12 cellular contexts compared by ENCODE assay signal in genomic region chr4:80035336-80035735, GRCh38. TPM values are rescaled to one million over a fixed set of nuclear protein-coding genes. Genes with fewer than 3 reads are reported as not detected.
DNase-seq lines count a peak whose midpoint lies in the region; ATAC-seq lines count a peak whose summit lies in the region.
"Had no signal": no experiment of that assay in that cellular context is flagged by ENCODE, and none has a peak within 500 bp of the region (broad histone marks: within the 10 kb centered on the region; RNA-seq: fewer than 3 reads in every experiment).

No MANE protein-coding gene starts in this region.

- H3K4me1 Mint-ChIP-seq in activated T-helper 17 cell treated with anti-CD3 and anti-CD28 coated beads, Interleukin-2, amount 50 U/mL, for 72 hours: peaks cover 10% of the 10 kb centered on the region
- peaks cover 14 to 28% of the 10 kb centered on the region in 2 donors for H3K4me1 Mint-ChIP-seq in natural killer cell treated with Interleukin-12 subunit alpha and Interleukin-12 subunit beta and Interleukin-15 and Interleukin-18, amount 100 ng/mL, for 72 hours (ENCODE audit: low read depth in 2 of 2)
- H3K4me1 Mint-ChIP-seq: GM23338 had no signal

- DNase-seq in SHP77 (lab: John Stamatoyannopoulos, UW) (peak; percentile 18 to 49), SHP77 treated with DMSO at 0.1 percent for 48 hours (lab: John Stamatoyannopoulos, UW) (no peak), HuH-7.5 (ENCODE audit: low spot score) (peak; percentile 3), dedifferentiated amniotic fluid mesenchymal stem cell (ENCODE audit: extremely low spot score) (no peak), NCI-H1694 (lab: John Stamatoyannopoulos, UW) (no peak), neuronal stem cell (ENCODE audit: low spot score) (no peak)
- DNase-seq in natural killer cell treated with Interleukin-12 subunit alpha and Interleukin-12 subunit beta and Interleukin-15 and Interleukin-18, amount 100 ng/mL, for 72 hours (ENCODE audit: low spot score): peak; percentile 66
- DNase-seq: foreskin melanocyte; naive thymus-derived CD8-positive, alpha-beta T cell; NCI-H446 had no signal

- no peaks in the 10 kb centered on the region for H3K27me3 ChIP-seq in neuronal stem cell (ENCODE audit: control insufficient read depth in 3 of 3, insufficient read depth in 3 of 3, low read depth in 1 of 3, low read length in 3 of 3)

- H3K4me2 ChIP-seq in neuronal stem cell (ENCODE audit: insufficient read depth, low read length, poor library complexity, severe bottlenecking): no peak overlapping the region
- H3K4me2 ChIP-seq: GM23338 had no signal

- peaks cover 50% of the 10 kb centered on the region for H3K36me3 Mint-ChIP-seq in activated T-helper 17 cell treated with anti-CD3 and anti-CD28 coated beads, Interleukin-2, amount 50 U/mL, for 72 hours (ENCODE audit: low read depth)
- H3K36me3 Mint-ChIP-seq in natural killer cell treated with Interleukin-12 subunit alpha and Interleukin-12 subunit beta and Interleukin-15 and Interleukin-18, amount 100 ng/mL, for 72 hours: peaks cover 29% of the 10 kb centered on the region

- H3K9me3 ChIP-seq in neuronal stem cell (replicated peaks in 1 of 2; ENCODE audit: control insufficient read depth in 2 of 2, insufficient read depth in 1 of 2, low read depth in 1 of 2, low read length in 2 of 2): peaks cover 0 to 6% of the 10 kb centered on the region in 2 donors

- H3K79me1 ChIP-seq in neuronal stem cell (ENCODE audit: low read depth, low read length): no peaks in the 10 kb centered on the region

- no peak overlapping the region for H4K8ac ChIP-seq in neuronal stem cell (ENCODE audit: low read depth, low read length)

- no peak overlapping the region for H4K91ac ChIP-seq in neuronal stem cell (ENCODE audit: low read depth, low read length, poor library complexity)

- H3K14ac ChIP-seq in neuronal stem cell (ENCODE audit: low read length): no peak overlapping the region

- H2AK5ac ChIP-seq in neuronal stem cell (ENCODE audit: low read depth, low read length): no peak overlapping the region

- peak overlapping the region; percentile 29 for H3K27ac Mint-ChIP-seq in activated T-helper 17 cell treated with anti-CD3 and anti-CD28 coated beads, Interleukin-2, amount 50 U/mL, for 72 hours
- H3K27ac Mint-ChIP-seq in natural killer cell treated with Interleukin-12 subunit alpha and Interleukin-12 subunit beta and Interleukin-15 and Interleukin-18, amount 100 ng/mL, for 72 hours: peak overlapping the region; percentile 64 to 79
- H3K27ac Mint-ChIP-seq: GM23338 had no signal

- H2BK120ac ChIP-seq in neuronal stem cell (ENCODE audit: low read depth, low read length): no peak overlapping the region

- peaks cover 0 to 38% of the 10 kb centered on the region in 2 donors for H3K36me3 ChIP-seq in neuronal stem cell (replicated peaks in 1 of 2; ENCODE audit: control insufficient read depth in 2 of 2, insufficient read depth in 2 of 2, low read length in 2 of 2)

- no peaks in the 10 kb centered on the region for H3K4me1 ChIP-seq in neuronal stem cell (ENCODE audit: control insufficient read depth in 2 of 2, insufficient read depth in 1 of 2, low read depth in 1 of 2, low read length in 2 of 2)

- peak overlapping the region; percentile 36 for H3K4me3 Mint-ChIP-seq in activated T-helper 17 cell treated with anti-CD3 and anti-CD28 coated beads, Interleukin-2, amount 50 U/mL, for 72 hours
- H3K4me3 Mint-ChIP-seq in natural killer cell treated with Interleukin-12 subunit alpha and Interleukin-12 subunit beta and Interleukin-15 and Interleukin-18, amount 100 ng/mL, for 72 hours: peak overlapping the region; percentile 23
- H3K4me3 Mint-ChIP-seq: GM23338; naive thymus-derived CD8-positive, alpha-beta T cell had no signal

- H3K27ac ChIP-seq in neuronal stem cell (replicated peaks; ENCODE audit: low read length): no peak overlapping the region

- H2AFZ ChIP-seq in neuronal stem cell (ENCODE audit: low read length): no peak overlapping the region
- H2AFZ ChIP-seq: GM23338 had no signal

- no peak overlapping the region for H2BK15ac ChIP-seq in neuronal stem cell (ENCODE audit: low read length)

- no peak overlapping the region for H2BK12ac ChIP-seq in neuronal stem cell (ENCODE audit: low read length)

- no peak overlapping the region for H3K4ac ChIP-seq in neuronal stem cell (ENCODE audit: low read length)

- no peaks in the 10 kb centered on the region for H3K9me3 Mint-ChIP-seq in activated T-helper 17 cell treated with anti-CD3 and anti-CD28 coated beads, Interleukin-2, amount 50 U/mL, for 72 hours
- no peaks in the 10 kb centered on the region for H3K9me3 Mint-ChIP-seq in natural killer cell treated with Interleukin-12 subunit alpha and Interleukin-12 subunit beta and Interleukin-15 and Interleukin-18, amount 100 ng/mL, for 72 hours
- H3K9me3 Mint-ChIP-seq: GM23338; naive thymus-derived CD8-positive, alpha-beta T cell had no signal

- no peak overlapping the region for H3K4me3 ChIP-seq in neuronal stem cell (ENCODE audit: low read length in 2 of 2)
- H3K4me3 ChIP-seq: GM23338 had no signal

- no peak overlapping the region for H3K9ac ChIP-seq in neuronal stem cell (ENCODE audit: low read depth, low read length, poor library complexity)

- no peak overlapping the region for H3K18ac ChIP-seq in neuronal stem cell (ENCODE audit: low read length)

- H3K27me3 Mint-ChIP-seq in activated T-helper 17 cell treated with anti-CD3 and anti-CD28 coated beads, Interleukin-2, amount 50 U/mL, for 72 hours: no peaks in the 10 kb centered on the region
- no peaks in the 10 kb centered on the region for H3K27me3 Mint-ChIP-seq in natural killer cell treated with Interleukin-12 subunit alpha and Interleukin-12 subunit beta and Interleukin-15 and Interleukin-18, amount 100 ng/mL, for 72 hours
- H3K27me3 Mint-ChIP-seq: naive thymus-derived CD8-positive, alpha-beta T cell had no signal

- H2BK5ac ChIP-seq in neuronal stem cell (ENCODE audit: low read length): no peak overlapping the region

- no CpG with 5 or more reads among the region's 2 CpGs for WGBS in neuronal stem cell (ENCODE audit: extremely low coverage in 2 of 2, insufficient read length in 2 of 2, insufficient replicate concordance in 1 of 2), 2 donors

- ATAC-seq in activated T-helper 17 cell treated with anti-CD3 and anti-CD28 coated beads, Interleukin-2, amount 50 U/mL, for 72 hours (replicated peaks): peak; percentile 80
- peak; percentile 62 to 82 for ATAC-seq in natural killer cell treated with Interleukin-12 subunit alpha and Interleukin-12 subunit beta and Interleukin-15 and Interleukin-18, amount 100 ng/mL, for 72 hours
- ATAC-seq: GM23338; naive thymus-derived CD8-positive, alpha-beta T cell had no signal

- no peak overlapping the region for H3K23ac ChIP-seq in neuronal stem cell (ENCODE audit: low read depth, low read length, poor library complexity)

RNA-seq across cellular contexts. Expression of gene ANTXR2, which starts 37.7 kb away (rescaled TPM):
- total RNA-seq in activated T-helper 17 cell treated with anti-CD3 and anti-CD28 coated beads, Interleukin-2, amount 50 U/mL, for 72 hours: 10 to 100 TPM; 27.4 to 52.5 TPM
- 10 to 100 TPM; 38.6 to 60.1 TPM for total RNA-seq in natural killer cell treated with Interleukin-12 subunit alpha and Interleukin-12 subunit beta and Interleukin-15 and Interleukin-18, amount 100 ng/mL, for 72 hours
- 14.5 TPM for polyA plus RNA-seq in neuronal stem cell (2013, experiment 1 of 2)
- 15.2 TPM for polyA plus RNA-seq in neuronal stem cell (2013, experiment 2 of 2)

Comparison
In these comparisons a context has a peak if more than half of its experiments do, and no peak if none do; other contexts are left out.
1. DNase-seq: peak in SHP77 (2 of 2), HuH-7.5 (single experiment) and natural killer cell treated with Interleukin-12 subunit alpha and Interleukin-12 subunit beta and Interleukin-15 and Interleukin-18, amount 100 ng/mL, for 72 hours (single experiment); none in SHP77 treated with DMSO at 0.1 percent for 48 hours (single experiment), dedifferentiated amniotic fluid mesenchymal stem cell (single experiment), NCI-H1694 (single experiment) and neuronal stem cell (single experiment).